Comparison of ENCODE assay signal across 8 cellular contexts in genomic region chr9:6414291-6414690, GRCh38. TPM values are rescaled to one million over a fixed set of nuclear protein-coding genes. Genes with fewer than 3 reads are reported as not detected.
DNase-seq lines count a peak whose midpoint lies in the region; ATAC-seq and TF ChIP-seq lines count a peak whose summit lies in the region.

No MANE protein-coding gene starts in this region.

- H3K27me3 ChIP-seq in AG04450 (ENCODE audit: control insufficient read depth, insufficient read depth, low read length) (no peaks in the 10 kb centered on the region), GM23248 (replicated peaks; ENCODE audit: insufficient read depth) (no peaks in the 10 kb centered on the region), psoas muscle (ENCODE audit: insufficient read depth in 3 of 3, low read length in 2 of 3) (peaks cover 0 to 11% (median 0%) of the 10 kb centered on the region in 3 donors)

- peaks cover 2% of the 10 kb centered on the region; the same call in 1 of the 2 replicates for H3K9me3 ChIP-seq in AG04450 (ENCODE audit: control insufficient read depth, insufficient read depth, low read length)
- no peaks in the 10 kb centered on the region for H3K9me3 ChIP-seq in GM23248 (ENCODE audit: low read depth)
- H3K9me3 ChIP-seq in psoas muscle: no peaks in the 10 kb centered on the region

- POLR2A ChIA-PET in AG04450 (lab: Yijun Ruan, JAX): interaction anchor here (0.7 to 2.3 kb wide), 3 partner anchors 30 to 153 kb away, joined by 5 to 18 read pairs (median 10); no protein-coding TSS in a partner anchor

- H3K4me1 ChIP-seq in GM23248 (ENCODE audit: insufficient read depth) (peaks cover 20% of the 10 kb centered on the region), psoas muscle (peaks cover 24% of the 10 kb centered on the region)

- peaks cover 22% of the 10 kb centered on the region for H4K20me1 ChIP-seq in GM23248 (ENCODE audit: insufficient read depth)

- in situ Hi-C loops in GM23248 (cut with MboI): no loop called here

- H3K36me3 ChIP-seq in GM23248 (ENCODE audit: low read depth) (no peaks in the 10 kb centered on the region), psoas muscle (ENCODE audit: insufficient read depth in 1 of 2, low read depth in 1 of 2) (peaks cover 2 to 4% of the 10 kb centered on the region in 2 donors)

- H3F3A ChIP-seq in GM23248 (ENCODE audit: insufficient read depth): peaks cover 21% of the 10 kb centered on the region; the same call in 1 of the 2 replicates

- H3K4me3 ChIP-seq in AG04450 (ENCODE audit: low read depth, low read length): peak overlapping the region; percentile 91
- peak overlapping the region; percentile 86 for H3K4me3 ChIP-seq in GM23248
- H3K4me3 ChIP-seq in foreskin fibroblast (ENCODE audit: low read depth in 1 of 2, low read length in 2 of 2): peak overlapping the region; percentile 76 to 85
- peak overlapping the region; percentile 99 for H3K4me3 ChIP-seq in psoas muscle

- peak overlapping the region; percentile 93 for H3K9ac ChIP-seq in GM23248

- H3K79me2 ChIP-seq in GM23248 (ENCODE audit: insufficient read depth): peaks cover 66% of the 10 kb centered on the region

- CTCF ChIA-PET in AG04450 (lab: Charles Lee): interaction anchor here (0.6 to 1.4 kb wide), 3 partner anchors 28 to 155 kb away, joined by 4 read pairs; no protein-coding TSS in a partner anchor

- TF ChIP-seq CTCF in AG04450 (IDR thresholded peaks at IDR 0.05; ENCODE audit: low read depth, low read length) (no peak), VCaP (conservative IDR thresholded peaks at IDR 0.05) (no peak), foreskin fibroblast (IDR thresholded peaks at IDR 0.05; ENCODE audit: low read depth, low read length) (no peak), psoas muscle (IDR thresholded peaks at IDR 0.05) (no peak)

- H3K9me2 ChIP-seq in GM23248 (ENCODE audit: insufficient read depth): no peaks in the 10 kb centered on the region

- DNase-seq in AG04450 (ENCODE audit: low read depth, low spot score) (peak; percentile 21), GM23248 (peak; percentile 78), foreskin fibroblast (peak in 1 of 2 donors; percentile 63), psoas muscle (no peak), GM19240 (ENCODE audit: insufficient read length, low spot score) (no peak), NCI-H446 treated with DMSO at 0.1 percent for 48 hours (lab: John Stamatoyannopoulos, UW) (no peak)
- no peak for DNase-seq in stimulated activated naive CD4-positive, alpha-beta T cell treated with Interleukin-2 at 50 U/mL for 16 hours (lab: John Stamatoyannopoulos, UW)

- H3K27ac ChIP-seq in AG04450 (ENCODE audit: low read depth, low read length) (peak overlapping the region; percentile 63), GM23248 (peak overlapping the region; percentile 75), VCaP (peak overlapping the region; percentile 92), psoas muscle (peak overlapping the region; percentile 84)

- H3K4me2 ChIP-seq in GM23248 (ENCODE audit: unreplicated experiment): peak overlapping the region; percentile 98

- no peak for ATAC-seq in psoas muscle

- peak overlapping the region; percentile 97 for H2AFZ ChIP-seq in GM23248

- WGBS in GM23248 (ENCODE audit: low coverage in 1 of 2, low lambda C conversion rate in 2 of 2, missing lambda C conversion rate in 2 of 2), 2 experiments: 0 to 2% methylated on average over 10 of the region's 10 CpGs
- 0 to 1% (median 1%) methylated on average over 10 of the region's 10 CpGs for WGBS in psoas muscle, 3 donors

- intact Hi-C loops in psoas muscle (cut with DNase I): loop anchor here in 1 of 2 donors (5.0 to 10.0 kb wide), 2 partner anchors 268 to 399 kb away; partner anchors contain the start of gene RANBP6

RNA-seq across cellular contexts. Expression of gene UHRF2, which starts 1.3 kb away (rescaled TPM):
- polyA plus RNA-seq in AG04450 (2011; rRNA removed) (41.5 and 56.0 TPM in 2 replicates), GM23248 (2016; fragmentation: Nextera tagmentation; extraction: Ambion mirVana) (21.2 and 25.8 TPM in 2 replicates), psoas muscle (10 to 100 TPM; 11.2 to 13.3 (median 12.7) TPM)
- polyA minus RNA-seq in AG04450 (2011; rRNA and poly(A)+ RNA removed): 42.1 and 55.6 TPM in 2 replicates
- total RNA-seq in GM23248 (2014; rRNA removed; shearing (Covaris generic)): 53.1 and 61.1 TPM in 2 replicates
- 10 to 100 TPM; 12.5 to 18.2 (median 15.2) TPM for total RNA-seq in psoas muscle

Comparison
In these comparisons a context has a peak if more than half of its experiments do, and no peak if none do; other contexts are left out.
1. DNase-seq: peak in AG04450 (single experiment) and GM23248 (single experiment); none in psoas muscle (0 of 2), stimulated activated naive CD4-positive, alpha-beta T cell treated with Interleukin-2 at 50 U/mL for 16 hours (single experiment), GM19240 (single experiment) and NCI-H446 treated with DMSO at 0.1 percent for 48 hours (single experiment).
2. Peak in every context shown above with its lines, with median percentiles within 50 percentile points of each other: H3K27ac ChIP-seq and H3K4me3 ChIP-seq.